ENCODE assay signal across 13 cellular contexts in genomic region chr13:113178070-113178895, GRCh38. TPM values are rescaled to one million over a fixed set of nuclear protein-coding genes. Genes with fewer than 3 reads are reported as not detected.
A peak's percentile ranks its signal among the peaks of the same experiment; 100 is the strongest.
DNase-seq lines count a peak whose midpoint lies in the region; ATAC-seq, FAIRE-seq and TF ChIP-seq lines count a peak whose summit lies in the region.
"Had no signal": no experiment of that assay in that cellular context is flagged by ENCODE, and none has a peak within 500 bp of the region (broad histone marks: within the 10 kb centered on the region; RNA-seq: fewer than 3 reads in every experiment).

No MANE protein-coding gene starts in this region.

- H3K36me3 ChIP-seq in fibroblast of lung (ENCODE audit: control insufficient read depth, insufficient read depth, low read length): peaks cover 26% of the 10 kb centered on the region
- peaks cover 60% of the 10 kb centered on the region for H3K36me3 ChIP-seq in osteoblast (ENCODE audit: insufficient read depth, low read length)

- peak overlapping the region; percentile 74 for H3K9ac ChIP-seq in fibroblast of lung (ENCODE audit: insufficient read depth, low read length)

- POLR2A ChIA-PET in RWPE1 (lab: Yijun Ruan, JAX; ENCODE audit: low non-redundant PET): no interaction called here

- FAIRE-seq in frontal cortex (lab: Jason Lieb, UNC): no peak
- FAIRE-seq: A204.1 had no signal

- CTCF ChIA-PET in RWPE1 (lab: Yijun Ruan, JAX): no interaction called here

- H2AFZ ChIP-seq in fibroblast of lung (ENCODE audit: low read length) (no peak overlapping the region), osteoblast (ENCODE audit: low read length) (peak overlapping the region; percentile 44)

- H4K20me1 ChIP-seq in fibroblast of lung (ENCODE audit: control insufficient read depth, extremely low read depth, insufficient read depth, low read length): no peaks in the 10 kb centered on the region
- no peaks in the 10 kb centered on the region for H4K20me1 ChIP-seq in osteoblast (ENCODE audit: insufficient read depth, low read length)

- no peak for ATAC-seq in HG03097 (IDR thresholded peaks at IDR 0.05; ENCODE audit: low FRiP score, unreplicated experiment)

- H3K79me2 ChIP-seq in fibroblast of lung (ENCODE audit: control insufficient read depth, insufficient read depth, low read length) (peaks cover 8% of the 10 kb centered on the region), osteoblast (ENCODE audit: insufficient read depth, low read length) (no peaks in the 10 kb centered on the region)

- no peak overlapping the region for H3K4me3 Mint-ChIP-seq in T-helper 2 cell treated with Interferon-gamma antibody and Interleukin-4, amounts not matched to agents 5 μg/mL and 100 μg/mL, for 36 hours

- H3K4me3 ChIP-seq in fibroblast of lung (replicated peaks in 1 of 4; ENCODE audit: control extremely low read depth in 1 of 4, insufficient read depth in 1 of 4, low read depth in 3 of 4, low read length in 4 of 4) (peak overlapping the region in 3 of 4 experiments; percentile 29 to 45 (median 43)), osteoblast (ENCODE audit: insufficient read depth, low read length) (peak overlapping the region; percentile 22)
- H3K4me3 ChIP-seq: SK-N-MC, skin epidermis had no signal

- peak overlapping the region; percentile 75 for H3K27ac Mint-ChIP-seq in T-helper 2 cell treated with Interferon-gamma antibody and Interleukin-4, amounts not matched to agents 5 μg/mL and 100 μg/mL, for 36 hours

- H3K27me3 Mint-ChIP-seq in T-helper 2 cell treated with Interferon-gamma antibody and Interleukin-4, amounts not matched to agents 5 μg/mL and 100 μg/mL, for 36 hours (ENCODE audit: low read depth): no peaks in the 10 kb centered on the region

- TF ChIP-seq CTCF in RWPE1 (conservative IDR thresholded peaks at IDR 0.05; ENCODE audit: low read depth): no peak
- TF ChIP-seq CTCF in fibroblast of lung (conservative IDR thresholded peaks at IDR 0.05 in 1 of 2, IDR thresholded peaks at IDR 0.05 in 1 of 2; ENCODE audit: low read depth in 1 of 2, low read length in 2 of 2): no peak
- TF ChIP-seq CTCF in osteoblast (IDR thresholded peaks at IDR 0.05; ENCODE audit: extremely low read depth, low read depth, low read length): no peak

- peaks cover 35% of the 10 kb centered on the region for H3K4me1 Mint-ChIP-seq in T-helper 2 cell treated with Interferon-gamma antibody and Interleukin-4, amounts not matched to agents 5 μg/mL and 100 μg/mL, for 36 hours (ENCODE audit: low read depth)

- H3K9me3 ChIP-seq in fibroblast of lung (ENCODE audit: control insufficient read depth, insufficient read depth, low read depth, low read length) (no peaks in the 10 kb centered on the region), osteoblast (ENCODE audit: low read depth, low read length) (no peaks in the 10 kb centered on the region)

- peaks cover 62% of the 10 kb centered on the region for H3K36me3 Mint-ChIP-seq in T-helper 2 cell treated with Interferon-gamma antibody and Interleukin-4, amounts not matched to agents 5 μg/mL and 100 μg/mL, for 36 hours (ENCODE audit: low read depth)

- H3K27ac ChIP-seq in RWPE1 (peak overlapping the region; percentile 31; the same call in 1 of the 2 replicates), fibroblast of lung (ENCODE audit: insufficient read depth, low read length) (peak overlapping the region; percentile 100), osteoblast (ENCODE audit: low read depth, low read length) (peak overlapping the region; percentile 83)
- H3K27ac ChIP-seq: SK-N-MC had no signal

- DNase-seq in T-helper 2 cell treated with Interferon-gamma antibody and Interleukin-4, amounts not matched to agents 5 μg/mL and 100 μg/mL, for 36 hours (ENCODE audit: low spot score): no peak
- DNase-seq in T-helper 2 cell: no peak
- DNase-seq in RWPE1 (ENCODE audit: low spot score): peak; percentile 39
- DNase-seq in fibroblast of lung (ENCODE audit: low read depth in 2 of 2): peak; percentile 92 to 98
- DNase-seq in osteoblast (ENCODE audit: insufficient read length, low spot score, missing footprints): peak; percentile 91
- DNase-seq in activated CD4-positive, CD25-positive, alpha-beta regulatory T cell treated with anti-CD3 and anti-CD28 coated beads, Interleukin-2, amount 50 U/mL, for 72 hours: no peak
- no peak for DNase-seq in frontal cortex (ENCODE audit: low spot score in 2 of 2)
- DNase-seq: left cardiac atrium, NCI-H2081 had no signal

- H3K4me2 ChIP-seq in fibroblast of lung (ENCODE audit: extremely low read depth, insufficient read depth, low read length): peak overlapping the region; percentile 82
- peak overlapping the region; percentile 70 for H3K4me2 ChIP-seq in osteoblast (ENCODE audit: insufficient read depth, low read length)

- H3K27me3 ChIP-seq in fibroblast of lung (ENCODE audit: control insufficient read depth, insufficient read depth, low read length) (no peaks in the 10 kb centered on the region), osteoblast (ENCODE audit: insufficient read depth, low read length) (no peaks in the 10 kb centered on the region)

- H3K4me1 ChIP-seq in fibroblast of lung (ENCODE audit: control insufficient read depth, extremely low read depth, insufficient read depth, low read length) (peaks cover 33% of the 10 kb centered on the region), osteoblast (ENCODE audit: insufficient read depth, low read length) (peaks cover 22% of the 10 kb centered on the region)

- no peaks in the 10 kb centered on the region for H3K9me3 Mint-ChIP-seq in T-helper 2 cell treated with Interferon-gamma antibody and Interleukin-4, amounts not matched to agents 5 μg/mL and 100 μg/mL, for 36 hours

RNA-seq across cellular contexts. Expression of gene PROZ, which starts 19.8 kb away (rescaled TPM):
- total RNA-seq in fibroblast of lung: not detected in 2 replicates
- polyA plus RNA-seq in fibroblast of lung: not detected in 2 replicates
- polyA plus RNA-seq in fibroblast of lung (2012): not detected in 2 replicates
- polyA minus RNA-seq in fibroblast of lung (ENCODE audit: low replicate concordance): not detected in 2 replicates
- total RNA-seq in osteoblast: not detected in 2 replicates
- not detected for total RNA-seq in frontal cortex
- total RNA-seq: left cardiac atrium had no signal

RNA-seq across cellular contexts. Expression of gene PCID2, which starts 30.2 kb away (rescaled TPM):
- total RNA-seq in fibroblast of lung (66.8 and 113 TPM in 2 replicates), osteoblast (48.5 and 55.4 TPM in 2 replicates), frontal cortex (48.5 TPM)
- polyA plus RNA-seq in fibroblast of lung: 85.6 and 93.5 TPM in 2 replicates
- polyA plus RNA-seq in fibroblast of lung (2012): 53.1 and 55.9 TPM in 2 replicates
- 14.3 and 23.0 TPM in 2 replicates for polyA minus RNA-seq in fibroblast of lung (ENCODE audit: low replicate concordance)

RNA-seq across cellular contexts. Expression of gene CUL4A, which starts 31.1 kb away (rescaled TPM):
- total RNA-seq in fibroblast of lung (98.4 and 126 TPM in 2 replicates), osteoblast (128 TPM in 2 replicates), frontal cortex (61.6 TPM)
- 89.5 and 107 TPM in 2 replicates for polyA plus RNA-seq in fibroblast of lung
- polyA plus RNA-seq in fibroblast of lung (2012): 84.1 and 93.0 TPM in 2 replicates
- 74.9 and 108 TPM in 2 replicates for polyA minus RNA-seq in fibroblast of lung (ENCODE audit: low replicate concordance)

RNA-seq across cellular contexts. Expression of gene F10, which starts 55.7 kb away (rescaled TPM):
- 20.3 and 41.5 TPM in 2 replicates for total RNA-seq in fibroblast of lung
- polyA plus RNA-seq in fibroblast of lung: 6.7 and 39.9 TPM in 2 replicates
- 7.9 and 47.5 TPM in 2 replicates for polyA plus RNA-seq in fibroblast of lung (2012)
- 1.4 and 26.9 TPM in 2 replicates for polyA minus RNA-seq in fibroblast of lung (ENCODE audit: low replicate concordance)
- total RNA-seq in osteoblast: 0.29 TPM in 1 of 2 replicates, not detected in the other
- total RNA-seq in frontal cortex: 0.82 TPM

Comparison
In these comparisons a context has a peak if more than half of its experiments do, and no peak if none do; other contexts are left out.
1. DNase-seq: peak in RWPE1 (single experiment), fibroblast of lung (2 of 2) and osteoblast (single experiment); none in T-helper 2 cell treated with Interferon-gamma antibody and Interleukin-4, amounts not matched to agents 5 μg/mL and 100 μg/mL, for 36 hours (single experiment), T-helper 2 cell (0 of 5), activated CD4-positive, CD25-positive, alpha-beta regulatory T cell treated with anti-CD3 and anti-CD28 coated beads, Interleukin-2, amount 50 U/mL, for 72 hours (single experiment) and frontal cortex (0 of 2).
2. H3K27ac ChIP-seq: peak in every context shown above with its lines; median percentile 100 in fibroblast of lung; 83 in osteoblast; 31 in RWPE1.